8 cellular contexts compared by ENCODE assay signal in the genomic region with DNA sequence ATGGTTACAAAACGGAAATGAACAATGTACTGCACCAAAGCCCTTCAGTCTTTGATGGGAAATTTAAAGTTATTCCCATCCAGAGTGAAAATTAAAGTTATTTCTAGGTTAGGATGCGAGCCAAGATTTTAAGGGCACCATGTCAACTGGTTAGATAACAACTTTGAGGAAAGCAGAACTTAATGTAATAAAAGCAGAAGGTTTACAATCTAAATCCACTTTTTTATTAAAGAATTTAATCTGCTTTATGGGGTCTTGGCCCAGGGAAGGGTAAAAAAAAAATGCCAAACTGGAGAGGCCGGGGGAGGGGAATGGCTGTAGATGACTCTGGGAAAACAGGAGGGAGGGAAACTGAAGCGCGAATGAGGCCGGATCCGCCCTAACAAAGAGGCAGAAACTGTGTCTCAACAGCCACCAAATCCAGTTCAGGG.
DNase-seq lines count a peak whose midpoint lies in the region; ATAC-seq, FAIRE-seq and TF ChIP-seq lines count a peak whose summit lies in the region.

No MANE protein-coding gene starts in this region.

- peaks cover 24% of the 10 kb centered on the region for H3K9me3 Mint-ChIP-seq in glutamatergic neuron (ENCODE audit: unreplicated experiment)

- no peak for DNase-seq in GM12865 (ENCODE audit: low read depth)
- DNase-seq in glutamatergic neuron = no peak
- DNase-seq in DMS153 (lab: John Stamatoyannopoulos, UW) = no peak
- DNase-seq in GM10266 (ENCODE audit: extremely low spot score) = no peak
- DNase-seq in NCI-H2081 treated with DMSO at 0.1 percent for 48 hours (lab: John Stamatoyannopoulos, UW) = no peak

- H3K27me3 Mint-ChIP-seq in glutamatergic neuron (ENCODE audit: unreplicated experiment) = peaks cover 14% of the 10 kb centered on the region

- no peak overlapping the region for H3K9ac ChIP-seq in rectal smooth muscle tissue (ENCODE audit: low read length)

- H3K36me3 Mint-ChIP-seq in glutamatergic neuron (ENCODE audit: unreplicated experiment) = peaks cover 4% of the 10 kb centered on the region

- peak overlapping the region; percentile 91 for H3K27ac ChIP-seq in rectal smooth muscle tissue (ENCODE audit: low read depth, low read length)

- H3K27ac Mint-ChIP-seq in glutamatergic neuron (ENCODE audit: unreplicated experiment) = peak overlapping the region; percentile 100

- no peak for ATAC-seq in GM21576 (IDR thresholded peaks at IDR 0.05; ENCODE audit: unreplicated experiment)

- FAIRE-seq in TTC549 (lab: Jason Lieb, UNC) = peak; percentile 90

- peak overlapping the region; percentile 72 for H3K4me3 Mint-ChIP-seq in glutamatergic neuron (ENCODE audit: unreplicated experiment)

- H3K4me3 ChIP-seq in GM12865 (ENCODE audit: low read depth, low read length) (peak overlapping the region; percentile 39), rectal smooth muscle tissue (ENCODE audit: low read length) (peak overlapping the region; percentile 39)

- peaks cover 42% of the 10 kb centered on the region for H3K4me1 Mint-ChIP-seq in glutamatergic neuron (ENCODE audit: low read depth, unreplicated experiment)

- H3K27me3 ChIP-seq in rectal smooth muscle tissue (ENCODE audit: control insufficient read depth, insufficient read depth, low read length) = no peaks in the 10 kb centered on the region

- no peak for TF ChIP-seq CTCF in GM12865 (IDR thresholded peaks at IDR 0.05; ENCODE audit: insufficient read depth, low read depth, low read length, missing control alignments)
- TF ChIP-seq CTCF in glutamatergic neuron (IDR thresholded peaks at IDR 0.05; ENCODE audit: partially characterized antibody, unreplicated experiment) = no peak
- TF ChIP-seq CTCF in GM10266 (IDR thresholded peaks at IDR 0.05; ENCODE audit: control insufficient read depth, insufficient read depth, low read depth, missing control alignments) = no peak

- H3K4me1 ChIP-seq in rectal smooth muscle tissue (ENCODE audit: control insufficient read depth, insufficient read depth, low read length) = peaks cover 27% of the 10 kb centered on the region

- no peaks in the 10 kb centered on the region for H3K36me3 ChIP-seq in rectal smooth muscle tissue (ENCODE audit: control insufficient read depth, insufficient read depth, low read length)
